Comparison of ENCODE assay signal across 8 cellular contexts in the genomic region with DNA sequence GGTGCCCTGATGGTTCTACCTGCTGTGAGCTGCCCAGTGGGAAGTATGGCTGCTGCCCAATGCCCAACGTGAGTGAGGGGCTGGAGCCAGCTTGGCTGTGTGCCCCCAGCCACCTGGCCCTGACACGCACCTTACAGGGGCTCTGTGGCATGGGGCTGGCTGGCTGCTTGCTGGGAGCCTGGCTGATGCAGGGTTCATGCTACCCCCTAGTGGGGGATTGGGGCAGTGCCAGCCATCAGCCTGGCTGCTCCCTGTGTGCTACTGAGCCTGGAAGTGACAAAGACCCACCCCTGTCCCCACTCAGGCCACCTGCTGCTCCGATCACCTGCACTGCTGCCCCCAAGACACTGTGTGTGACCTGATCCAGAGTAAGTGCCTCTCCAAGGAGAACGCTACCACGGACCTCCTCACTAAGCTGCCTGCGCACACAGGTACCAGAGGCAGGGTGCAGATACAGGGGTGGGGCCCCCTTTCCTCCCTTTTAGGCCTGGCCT. TPM values are rescaled to one million over a fixed set of nuclear protein-coding genes. Genes with fewer than 3 reads are reported as not detected.
DNase-seq lines count a peak whose midpoint lies in the region; ATAC-seq and TF ChIP-seq lines count a peak whose summit lies in the region.

No MANE protein-coding gene starts in this region.

- no peaks in the 10 kb centered on the region for H3K36me3 ChIP-seq in CD8-positive, alpha-beta T cell (ENCODE audit: insufficient read depth, low read length)
- no peaks in the 10 kb centered on the region for H3K36me3 ChIP-seq in cardiac muscle cell

- no peak overlapping the region for H3K4me3 ChIP-seq in CD8-positive, alpha-beta T cell (ENCODE audit: low read depth, low read length)
- H3K4me3 ChIP-seq in cardiac muscle cell = no peak overlapping the region
- H3K4me3 ChIP-seq in retinal pigment epithelial cell (ENCODE audit: low read length) = no peak overlapping the region

- H3K36me3 Mint-ChIP-seq in CD8-positive, alpha-beta T cell = peaks cover 5% of the 10 kb centered on the region
- peaks cover 15% of the 10 kb centered on the region for H3K36me3 Mint-ChIP-seq in activated naive CD4-positive, alpha-beta T cell treated with anti-CD3 and anti-CD28 coated beads, Interleukin-2, amount 10 ng/mL, durations not matched to agents 7 days and 5 days

- ATAC-seq in CD8-positive, alpha-beta T cell = peak; percentile 80
- ATAC-seq in HG03342 (IDR thresholded peaks at IDR 0.05; ENCODE audit: unreplicated experiment) (no peak), HG03432 (IDR thresholded peaks at IDR 0.05; ENCODE audit: unreplicated experiment) (no peak)

- H3K27me3 Mint-ChIP-seq in CD8-positive, alpha-beta T cell (ENCODE audit: low read depth) = no peaks in the 10 kb centered on the region
- H3K27me3 Mint-ChIP-seq in activated naive CD4-positive, alpha-beta T cell treated with anti-CD3 and anti-CD28 coated beads, Interleukin-2, amount 10 ng/mL, durations not matched to agents 7 days and 5 days = peaks cover 17% of the 10 kb centered on the region

- no peak overlapping the region for H3K27ac ChIP-seq in CD8-positive, alpha-beta T cell (ENCODE audit: low read depth, low read length)
- no peak overlapping the region for H3K27ac ChIP-seq in cardiac muscle cell

- CTCF ChIA-PET in CD8-positive, alpha-beta T cell (lab: Charles Lee) = interaction anchor here (0.7 to 6.3 kb wide), 25 partner anchors 9 to 629 kb away, joined by 3 to 53 read pairs (median 4); a partner anchor contains a TSS
- CTCF ChIA-PET in activated naive CD4-positive, alpha-beta T cell treated with anti-CD3 and anti-CD28 coated beads, Interleukin-2, amount 10 ng/mL, durations not matched to agents 7 days and 5 days (lab: Charles Lee) = interaction anchor here (1.0 to 5.5 kb wide), 9 partner anchors 9 to 173 kb away, joined by 3 to 34 read pairs (median 4); a partner anchor contains a TSS

- POLR2A ChIA-PET in CD8-positive, alpha-beta T cell (lab: Charles Lee) = interaction anchor here (0.8 to 1.3 kb wide), 3 partner anchors 129 to 131 kb away, joined by 3 to 4 read pairs (median 4); a partner anchor contains a TSS

- peaks cover 11% of the 10 kb centered on the region for H3K4me1 ChIP-seq in CD8-positive, alpha-beta T cell (ENCODE audit: insufficient read depth, low read length)
- H3K4me1 ChIP-seq in cardiac muscle cell (ENCODE audit: low read depth) = no peaks in the 10 kb centered on the region

- peak; percentile 55 to 81 (median 74) for DNase-seq in CD8-positive, alpha-beta T cell
- DNase-seq in HK-2 (ENCODE audit: unreplicated experiment) (peak; percentile 68), SK-N-DZ (ENCODE audit: low spot score) (peak; percentile 80), cardiac muscle cell (ENCODE audit: low read depth in 1 of 2, low spot score in 1 of 2) (peak; percentile 62 to 77), retinal pigment epithelial cell (ENCODE audit: low read depth) (no peak)
- peak; percentile 83 for DNase-seq in activated naive CD4-positive, alpha-beta T cell treated with anti-CD3 and anti-CD28 coated beads, Interleukin-2, amount 10 ng/mL, durations not matched to agents 7 days and 5 days

- H3K9me3 ChIP-seq in CD8-positive, alpha-beta T cell (ENCODE audit: low read length) = no peaks in the 10 kb centered on the region
- H3K9me3 ChIP-seq in cardiac muscle cell (ENCODE audit: low read depth) = no peaks in the 10 kb centered on the region

- H3K27me3 ChIP-seq in CD8-positive, alpha-beta T cell (ENCODE audit: insufficient read depth, low read length) = no peaks in the 10 kb centered on the region
- H3K27me3 ChIP-seq in cardiac muscle cell = no peaks in the 10 kb centered on the region

- no peaks in the 10 kb centered on the region for H3K9me3 Mint-ChIP-seq in CD8-positive, alpha-beta T cell
- no peaks in the 10 kb centered on the region for H3K9me3 Mint-ChIP-seq in activated naive CD4-positive, alpha-beta T cell treated with anti-CD3 and anti-CD28 coated beads, Interleukin-2, amount 10 ng/mL, durations not matched to agents 7 days and 5 days

- intact Hi-C loops in CD8-positive, alpha-beta T cell (cut with DNase I, micrococcal nuclease) = loop anchor here in 1 of 2 experiments (1.0 to 10.0 kb wide), 2 partner anchors 140 to 406 kb away; a partner anchor contains a TSS

- no peak overlapping the region for H3K4me3 Mint-ChIP-seq in CD8-positive, alpha-beta T cell
- no peak overlapping the region for H3K4me3 Mint-ChIP-seq in activated naive CD4-positive, alpha-beta T cell treated with anti-CD3 and anti-CD28 coated beads, Interleukin-2, amount 10 ng/mL, durations not matched to agents 7 days and 5 days

- peak; percentile 72 for TF ChIP-seq CTCF in CD8-positive, alpha-beta T cell (IDR thresholded peaks at IDR 0.05)
- TF ChIP-seq CTCF in cardiac muscle cell (IDR thresholded peaks at IDR 0.05; ENCODE audit: low read depth, low read length) = peak; percentile 75
- peak; percentile 91 for TF ChIP-seq CTCF in retinal pigment epithelial cell (conservative IDR thresholded peaks at IDR 0.05; ENCODE audit: low read depth, low read length)

- H3K4me1 Mint-ChIP-seq in CD8-positive, alpha-beta T cell (ENCODE audit: low read depth) = peaks cover 14% of the 10 kb centered on the region
- peaks cover 18% of the 10 kb centered on the region for H3K4me1 Mint-ChIP-seq in activated naive CD4-positive, alpha-beta T cell treated with anti-CD3 and anti-CD28 coated beads, Interleukin-2, amount 10 ng/mL, durations not matched to agents 7 days and 5 days

- H3K27ac Mint-ChIP-seq in CD8-positive, alpha-beta T cell = no peak overlapping the region
- H3K27ac Mint-ChIP-seq in activated naive CD4-positive, alpha-beta T cell treated with anti-CD3 and anti-CD28 coated beads, Interleukin-2, amount 10 ng/mL, durations not matched to agents 7 days and 5 days = no peak overlapping the region

RNA-seq across cellular contexts. Expression of a gene that starts 5.7 kb away (rescaled TPM):
- 10 to 100 TPM in 1 of 2 experiments, 1 to 10 TPM in 1; 8.5 to 13.2 TPM for total RNA-seq in CD8-positive, alpha-beta T cell
- 85.7 and 87.8 TPM in 2 replicates for polyA plus RNA-seq in SK-N-DZ (2014; cell fraction: cytosol; rRNA removed)
- polyA plus RNA-seq in SK-N-DZ (2014; cell fraction: nucleus; rRNA removed) = 83.0 and 119 TPM in 2 replicates
- total RNA-seq in cardiac muscle cell = 274 and 275 TPM in 2 replicates
- polyA plus RNA-seq in cardiac muscle cell = 353 and 377 TPM in 2 replicates

RNA-seq across cellular contexts. Expression of a gene that starts 12.9 kb away (rescaled TPM):
- total RNA-seq in CD8-positive, alpha-beta T cell = under 1 TPM; 0.24 to 0.44 TPM
- polyA plus RNA-seq in SK-N-DZ (2014; cell fraction: cytosol; rRNA removed) = 56.5 and 58.8 TPM in 2 replicates
- polyA plus RNA-seq in SK-N-DZ (2014; cell fraction: nucleus; rRNA removed) = 32.7 and 44.7 TPM in 2 replicates
- total RNA-seq in cardiac muscle cell = 45.1 and 49.5 TPM in 2 replicates
- 38.6 and 43.2 TPM in 2 replicates for polyA plus RNA-seq in cardiac muscle cell

RNA-seq across cellular contexts. Expression of a gene that starts 26.2 kb away (rescaled TPM):
- total RNA-seq in CD8-positive, alpha-beta T cell = 10 to 100 TPM; 73.1 to 77.7 TPM
- 174 and 211 TPM in 2 replicates for polyA plus RNA-seq in SK-N-DZ (2014; cell fraction: cytosol; rRNA removed)
- 298 and 413 TPM in 2 replicates for polyA plus RNA-seq in SK-N-DZ (2014; cell fraction: nucleus; rRNA removed)
- total RNA-seq in cardiac muscle cell = 228 and 243 TPM in 2 replicates
- 252 and 284 TPM in 2 replicates for polyA plus RNA-seq in cardiac muscle cell

RNA-seq across cellular contexts. Expression of a gene that starts 38.7 kb away (rescaled TPM):
- total RNA-seq in CD8-positive, alpha-beta T cell = 1 to 10 TPM in 1 of 2 experiments, under 1 TPM in 1; 0.28 to 1.1 TPM
- polyA plus RNA-seq in SK-N-DZ (2014; cell fraction: cytosol; rRNA removed) = 4.4 and 7.4 TPM in 2 replicates
- polyA plus RNA-seq in SK-N-DZ (2014; cell fraction: nucleus; rRNA removed) = 8.1 and 19.5 TPM in 2 replicates
- total RNA-seq in cardiac muscle cell = 2.0 and 11.0 TPM in 2 replicates
- 0.56 and 6.7 TPM in 2 replicates for polyA plus RNA-seq in cardiac muscle cell

RNA-seq across cellular contexts. Expression of a gene that starts 42.4 kb away (rescaled TPM):
- under 1 TPM in 1 of 2 experiments, not detected in 1; 0.19 TPM for total RNA-seq in CD8-positive, alpha-beta T cell
- polyA plus RNA-seq in SK-N-DZ (2014; cell fraction: cytosol; rRNA removed) = 69.8 TPM in 2 replicates
- 158 and 175 TPM in 2 replicates for polyA plus RNA-seq in SK-N-DZ (2014; cell fraction: nucleus; rRNA removed)
- 2.3 and 5.8 TPM in 2 replicates for total RNA-seq in cardiac muscle cell
- 0.99 and 1.9 TPM in 2 replicates for polyA plus RNA-seq in cardiac muscle cell

Comparison
In these comparisons a context has a peak if more than half of its experiments do, and no peak if none do; other contexts are left out.
1. RNA of a gene that starts 5.7 kb away (total RNA-seq): 274 to 275 TPM in cardiac muscle cell; 8.5 to 13.2 TPM in CD8-positive, alpha-beta T cell; every median in the first group is over 10 times any median in the second.
2. RNA of a gene that starts 12.9 kb away (total RNA-seq): 45.1 to 49.5 TPM in cardiac muscle cell; 0.24 to 0.44 TPM in CD8-positive, alpha-beta T cell; every median in the first group is over 10 times any median in the second.
3. Peak in every context shown above with its lines, with median percentiles within 50 percentile points of each other: CTCF ChIP-seq.